Comparison of ENCODE assay signal across 1 cellular context in the genomic region with DNA sequence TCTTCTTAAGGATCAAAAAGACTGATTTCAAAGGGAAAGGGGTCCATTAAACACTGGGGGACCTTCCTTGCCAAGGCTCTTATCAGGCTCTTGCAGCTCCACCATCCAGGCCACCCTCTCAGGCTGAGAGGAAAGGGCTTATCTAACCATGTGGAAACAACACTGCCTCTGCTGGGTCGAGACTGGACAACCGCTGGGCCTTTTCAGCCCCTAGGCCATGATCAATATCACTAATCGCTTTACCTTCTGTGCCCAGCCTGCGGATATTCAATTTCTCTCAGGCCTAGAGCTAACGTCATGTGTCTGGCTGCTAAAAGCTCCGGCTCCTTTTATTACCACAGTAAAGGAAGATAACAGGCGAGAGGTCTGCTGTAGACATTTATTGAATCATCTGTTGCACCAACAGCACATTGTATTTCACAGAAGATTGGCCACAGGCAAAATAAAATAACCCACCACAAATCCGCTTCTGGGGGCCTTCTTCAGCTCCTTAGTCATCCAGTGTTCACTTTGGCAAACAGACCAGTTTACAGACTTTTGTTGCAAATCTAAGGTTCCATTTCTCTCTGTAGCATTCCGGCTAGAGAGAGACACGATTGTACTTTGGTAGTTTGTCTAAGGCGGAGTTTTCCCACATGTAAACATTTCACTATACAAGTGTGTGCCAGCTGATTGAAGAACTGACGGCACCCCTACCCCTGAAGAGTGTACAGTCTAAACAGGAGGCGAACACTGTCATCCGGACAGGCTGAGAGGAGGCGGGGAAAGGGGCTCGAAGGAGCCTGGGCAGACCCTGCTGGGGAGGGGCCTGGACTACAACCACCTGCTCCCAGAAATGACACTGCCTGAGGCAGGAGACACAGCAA.
A peak's percentile ranks its signal among the peaks of the same experiment; 100 is the strongest.
TF ChIP-seq lines count a peak whose summit lies in the region.

No MANE protein-coding gene starts in this region.

TF ChIP-seq in HepG2, 621 proteins besides CTCF, POLR2A, EP300 and RAD21 (continued from another document and continues in another):
- TF ChIP-seq, protein P1, sequence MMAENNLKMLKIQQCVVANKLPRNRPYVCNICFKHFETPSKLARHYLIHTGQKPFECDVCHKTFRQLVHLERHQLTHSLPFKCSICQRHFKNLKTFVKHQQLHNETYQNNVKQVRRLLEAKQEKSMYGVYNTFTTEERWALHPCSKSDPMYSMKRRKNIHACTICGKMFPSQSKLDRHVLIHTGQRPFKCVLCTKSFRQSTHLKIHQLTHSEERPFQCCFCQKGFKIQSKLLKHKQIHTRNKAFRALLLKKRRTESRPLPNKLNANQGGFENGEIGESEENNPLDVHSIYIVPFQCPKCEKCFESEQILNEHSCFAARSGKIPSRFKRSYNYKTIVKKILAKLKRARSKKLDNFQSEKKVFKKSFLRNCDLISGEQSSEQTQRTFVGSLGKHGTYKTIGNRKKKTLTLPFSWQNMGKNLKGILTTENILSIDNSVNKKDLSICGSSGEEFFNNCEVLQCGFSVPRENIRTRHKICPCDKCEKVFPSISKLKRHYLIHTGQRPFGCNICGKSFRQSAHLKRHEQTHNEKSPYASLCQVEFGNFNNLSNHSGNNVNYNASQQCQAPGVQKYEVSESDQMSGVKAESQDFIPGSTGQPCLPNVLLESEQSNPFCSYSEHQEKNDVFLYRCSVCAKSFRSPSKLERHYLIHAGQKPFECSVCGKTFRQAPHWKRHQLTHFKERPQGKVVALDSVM (CRISPR knock-in tag; IDR thresholded peaks at IDR 0.05), result no peak
- no peak for TF ChIP-seq ZKSCAN5 (CRISPR knock-in tag; IDR thresholded peaks at IDR 0.05)
- no peak; the same call in 1 of the 2 replicates for TF ChIP-seq NFATC3 (CRISPR knock-in tag; IDR thresholded peaks at IDR 0.05)
- TF ChIP-seq ZBTB42 (CRISPR knock-in tag; IDR thresholded peaks at IDR 0.05), result no peak
- no peak for TF ChIP-seq ZNF766 (CRISPR knock-in tag; IDR thresholded peaks at IDR 0.05; ENCODE audit: borderline replicate concordance)
- TF ChIP-seq ZNF776 (CRISPR knock-in tag; IDR thresholded peaks at IDR 0.05), result no peak
- TF ChIP-seq TMF1 (CRISPR knock-in tag; IDR thresholded peaks at IDR 0.05; ENCODE audit: low read depth), result 0 out of 2 replicates have a peak, but pooled peaks have one; percentile 30
- TF ChIP-seq KLF9 (CRISPR knock-in tag; IDR thresholded peaks at IDR 0.05; ENCODE audit: low read depth), result no peak
- TF ChIP-seq ZSCAN21 (CRISPR knock-in tag; IDR thresholded peaks at IDR 0.05; ENCODE audit: borderline replicate concordance), result no peak
- TF ChIP-seq ZNF501 (CRISPR knock-in tag; IDR thresholded peaks at IDR 0.05), result peak; percentile 52; the same call in 1 of the 2 replicates
- no peak for TF ChIP-seq ARNT (IDR thresholded peaks at IDR 0.05)
- TF ChIP-seq KLF11 (CRISPR knock-in tag; IDR thresholded peaks at IDR 0.05), result no peak
- peak; percentile 54; the same call in 1 of the 2 replicates for TF ChIP-seq FOXK1 (CRISPR knock-in tag; IDR thresholded peaks at IDR 0.05; ENCODE audit: borderline replicate concordance, low read depth)
- TF ChIP-seq PHF5A (CRISPR knock-in tag; IDR thresholded peaks at IDR 0.05; ENCODE audit: low read depth, unreplicated experiment), result no peak
- TF ChIP-seq HOXA9 (CRISPR knock-in tag; IDR thresholded peaks at IDR 0.05; ENCODE audit: borderline replicate concordance), result no peak
- TF ChIP-seq, protein P2, sequence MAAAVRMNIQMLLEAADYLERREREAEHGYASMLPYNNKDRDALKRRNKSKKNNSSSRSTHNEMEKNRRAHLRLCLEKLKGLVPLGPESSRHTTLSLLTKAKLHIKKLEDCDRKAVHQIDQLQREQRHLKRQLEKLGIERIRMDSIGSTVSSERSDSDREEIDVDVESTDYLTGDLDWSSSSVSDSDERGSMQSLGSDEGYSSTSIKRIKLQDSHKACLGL (CRISPR knock-in tag; IDR thresholded peaks at IDR 0.05), result no peak
- TF ChIP-seq DNMT3B (CRISPR knock-in tag; conservative IDR thresholded peaks at IDR 0.05), result no peak
- no peak for TF ChIP-seq RNF2 (conservative IDR thresholded peaks at IDR 0.05; ENCODE audit: low read depth)
- TF ChIP-seq ZNF180 (CRISPR knock-in tag; IDR thresholded peaks at IDR 0.05; ENCODE audit: borderline replicate concordance, low read depth), result no peak
- no peak for TF ChIP-seq ZNF891 (CRISPR knock-in tag; IDR thresholded peaks at IDR 0.05)
- TF ChIP-seq ESRRA (CRISPR knock-in tag; IDR thresholded peaks at IDR 0.05; ENCODE audit: low read depth), result no peak
- no peak for TF ChIP-seq SUZ12 (IDR thresholded peaks at IDR 0.05; ENCODE audit: low read depth, low read length)
- TF ChIP-seq ZNF17 (CRISPR knock-in tag; IDR thresholded peaks at IDR 0.05), result no peak
- no peak for TF ChIP-seq NR2F2 (IDR thresholded peaks at IDR 0.05; ENCODE audit: borderline replicate concordance, low read depth)
- peak; percentile 48; the same call in 1 of the 2 replicates for TF ChIP-seq ERF (CRISPR knock-in tag; IDR thresholded peaks at IDR 0.05)
- TF ChIP-seq, protein P3, sequence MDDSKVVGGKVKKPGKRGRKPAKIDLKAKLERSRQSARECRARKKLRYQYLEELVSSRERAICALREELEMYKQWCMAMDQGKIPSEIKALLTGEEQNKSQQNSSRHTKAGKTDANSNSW (CRISPR knock-in tag; IDR thresholded peaks at IDR 0.05; ENCODE audit: borderline replicate concordance), result no peak
- TF ChIP-seq TP53 (CRISPR knock-in tag; conservative IDR thresholded peaks at IDR 0.05), result no peak
- no peak for TF ChIP-seq PAX8 (CRISPR knock-in tag; IDR thresholded peaks at IDR 0.05; ENCODE audit: borderline replicate concordance)
- TF ChIP-seq, protein P4, sequence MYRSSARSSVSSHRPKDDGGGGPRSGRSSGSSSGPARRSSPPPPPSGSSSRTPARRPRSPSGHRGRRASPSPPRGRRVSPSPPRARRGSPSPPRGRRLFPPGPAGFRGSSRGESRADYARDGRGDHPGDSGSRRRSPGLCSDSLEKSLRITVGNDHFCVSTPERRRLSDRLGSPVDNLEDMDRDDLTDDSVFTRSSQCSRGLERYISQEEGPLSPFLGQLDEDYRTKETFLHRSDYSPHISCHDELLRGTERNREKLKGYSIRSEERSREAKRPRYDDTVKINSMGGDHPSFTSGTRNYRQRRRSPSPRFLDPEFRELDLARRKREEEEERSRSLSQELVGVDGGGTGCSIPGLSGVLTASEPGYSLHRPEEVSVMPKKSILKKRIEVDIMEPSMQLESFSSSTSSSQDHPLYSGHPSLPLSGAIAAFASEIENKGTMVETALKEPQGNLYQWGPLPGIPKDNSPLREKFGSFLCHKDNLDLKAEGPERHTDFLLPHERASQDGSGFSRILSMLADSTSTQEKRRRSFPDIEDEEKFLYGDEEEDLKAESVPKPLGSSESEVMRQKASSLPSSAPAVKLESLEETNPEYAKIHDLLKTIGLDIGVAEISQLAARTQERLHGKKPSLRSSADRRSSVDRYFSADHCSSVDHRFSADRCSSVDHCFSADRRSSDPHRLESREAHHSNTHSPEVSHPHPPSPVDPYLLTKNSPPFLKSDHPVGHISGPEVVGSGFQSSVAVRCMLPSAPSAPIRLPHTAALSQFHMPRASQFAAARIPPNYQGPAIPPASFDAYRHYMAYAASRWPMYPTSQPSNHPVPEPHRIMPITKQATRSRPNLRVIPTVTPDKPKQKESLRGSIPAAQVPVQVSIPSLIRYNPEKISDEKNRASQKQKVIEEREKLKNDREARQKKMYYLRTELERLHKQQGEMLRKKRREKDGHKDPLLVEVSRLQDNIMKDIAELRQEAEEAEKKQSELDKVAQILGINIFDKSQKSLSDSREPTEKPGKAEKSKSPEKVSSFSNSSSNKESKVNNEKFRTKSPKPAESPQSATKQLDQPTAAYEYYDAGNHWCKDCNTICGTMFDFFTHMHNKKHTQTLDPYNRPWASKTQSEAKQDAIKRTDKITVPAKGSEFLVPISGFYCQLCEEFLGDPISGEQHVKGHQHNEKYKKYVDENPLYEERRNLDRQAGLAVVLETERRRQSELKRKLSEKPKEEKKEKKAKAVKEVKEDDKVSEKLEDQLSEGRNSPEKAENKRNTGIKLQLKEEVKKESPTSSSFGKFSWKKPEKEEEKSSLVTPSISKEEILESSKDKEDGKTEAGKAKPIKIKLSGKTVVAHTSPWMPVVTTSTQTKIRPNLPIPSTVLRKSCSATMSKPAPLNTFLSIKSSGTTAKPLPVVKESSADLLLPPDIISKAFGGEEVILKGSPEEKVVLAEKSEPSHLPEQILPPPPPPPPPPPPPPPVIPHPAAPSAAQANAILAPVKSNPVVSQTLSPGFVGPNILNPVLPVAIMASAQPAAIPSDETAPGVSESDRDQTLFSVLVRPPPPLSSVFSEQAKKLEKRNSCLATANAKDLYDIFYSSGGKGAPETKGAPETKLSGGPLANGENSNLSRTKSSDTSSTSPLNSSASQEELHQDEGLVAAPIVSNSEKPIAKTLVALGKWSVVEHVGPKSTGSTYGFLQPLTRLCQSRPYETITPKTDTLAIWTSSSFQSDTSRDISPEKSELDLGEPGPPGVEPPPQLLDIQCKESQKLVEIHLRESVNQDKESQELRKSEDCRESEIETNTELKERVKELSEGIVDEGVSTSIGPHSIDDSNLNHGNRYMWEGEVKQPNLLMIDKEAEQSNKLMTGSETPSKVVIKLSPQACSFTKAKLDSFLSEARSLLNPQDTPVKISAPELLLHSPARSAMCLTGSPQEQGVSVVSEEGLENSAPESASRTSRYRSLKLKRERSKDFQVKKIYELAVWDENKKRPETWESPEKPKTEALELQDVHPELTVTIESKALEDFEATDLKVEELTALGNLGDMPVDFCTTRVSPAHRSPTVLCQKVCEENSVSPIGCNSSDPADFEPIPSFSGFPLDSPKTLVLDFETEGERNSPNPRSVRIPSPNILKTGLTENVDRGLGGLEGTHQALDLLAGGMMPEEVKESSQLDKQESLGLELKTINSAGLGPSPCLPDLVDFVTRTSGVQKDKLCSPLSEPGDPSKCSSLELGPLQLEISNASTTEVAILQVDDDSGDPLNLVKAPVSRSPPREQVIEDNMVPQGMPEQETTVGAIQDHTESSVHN (CRISPR knock-in tag; IDR thresholded peaks at IDR 0.05), result no peak
- TF ChIP-seq, protein P5, sequence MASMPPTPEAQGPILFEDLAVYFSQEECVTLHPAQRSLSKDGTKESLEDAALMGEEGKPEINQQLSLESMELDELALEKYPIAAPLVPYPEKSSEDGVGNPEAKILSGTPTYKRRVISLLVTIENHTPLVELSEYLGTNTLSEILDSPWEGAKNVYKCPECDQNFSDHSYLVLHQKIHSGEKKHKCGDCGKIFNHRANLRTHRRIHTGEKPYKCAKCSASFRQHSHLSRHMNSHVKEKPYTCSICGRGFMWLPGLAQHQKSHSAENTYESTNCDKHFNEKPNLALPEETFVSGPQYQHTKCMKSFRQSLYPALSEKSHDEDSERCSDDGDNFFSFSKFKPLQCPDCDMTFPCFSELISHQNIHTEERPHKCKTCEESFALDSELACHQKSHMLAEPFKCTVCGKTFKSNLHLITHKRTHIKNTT (CRISPR knock-in tag; IDR thresholded peaks at IDR 0.05), result no peak
- TF ChIP-seq, protein P6, sequence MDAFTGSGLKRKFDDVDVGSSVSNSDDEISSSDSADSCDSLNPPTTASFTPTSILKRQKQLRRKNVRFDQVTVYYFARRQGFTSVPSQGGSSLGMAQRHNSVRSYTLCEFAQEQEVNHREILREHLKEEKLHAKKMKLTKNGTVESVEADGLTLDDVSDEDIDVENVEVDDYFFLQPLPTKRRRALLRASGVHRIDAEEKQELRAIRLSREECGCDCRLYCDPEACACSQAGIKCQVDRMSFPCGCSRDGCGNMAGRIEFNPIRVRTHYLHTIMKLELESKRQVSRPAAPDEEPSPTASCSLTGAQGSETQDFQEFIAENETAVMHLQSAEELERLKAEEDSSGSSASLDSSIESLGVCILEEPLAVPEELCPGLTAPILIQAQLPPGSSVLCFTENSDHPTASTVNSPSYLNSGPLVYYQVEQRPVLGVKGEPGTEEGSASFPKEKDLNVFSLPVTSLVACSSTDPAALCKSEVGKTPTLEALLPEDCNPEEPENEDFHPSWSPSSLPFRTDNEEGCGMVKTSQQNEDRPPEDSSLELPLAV (CRISPR knock-in tag; conservative IDR thresholded peaks at IDR 0.05; ENCODE audit: low read depth), result no peak
- TF ChIP-seq SMAD3 (CRISPR knock-in tag; IDR thresholded peaks at IDR 0.05), result peak; percentile 9; the same call in 1 of the 2 replicates
